Comparison of ENCODE assay signal across 14 cellular contexts in the genomic region with DNA sequence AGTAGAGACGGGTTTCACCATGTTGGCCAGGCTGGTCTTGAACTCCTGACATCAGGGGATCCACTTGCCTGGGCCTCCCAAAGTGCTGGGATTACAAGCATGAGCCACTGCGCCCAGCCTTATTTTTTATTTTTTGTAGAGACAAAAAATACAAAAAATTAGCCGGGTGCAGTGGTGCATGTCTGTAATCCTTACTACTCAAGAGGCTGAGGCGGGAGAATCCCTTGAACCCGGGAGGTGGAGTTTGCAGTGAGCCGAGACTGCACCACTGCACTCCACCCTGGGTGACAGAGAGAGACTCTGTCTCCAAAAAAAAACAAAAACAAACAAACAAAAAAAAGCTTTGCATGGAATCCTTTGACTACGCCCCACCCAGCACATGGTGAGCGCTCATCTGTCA. TPM values are rescaled to one million over a fixed set of nuclear protein-coding genes. Genes with fewer than 3 reads are reported as not detected.
A peak's percentile ranks its signal among the peaks of the same experiment; 100 is the strongest.
DNase-seq lines count a peak whose midpoint lies in the region; FAIRE-seq and TF ChIP-seq lines count a peak whose summit lies in the region.
"Not testable (repeated sequence)": the region's sequence is repeated elsewhere in the genome, so short reads cannot be mapped to it uniquely, and the experiment has no call there.
"Had no signal": no experiment of that assay in that cellular context is flagged by ENCODE, and none has a peak within 500 bp of the region (broad histone marks: within the 10 kb centered on the region; RNA-seq: fewer than 3 reads in every experiment).

No MANE protein-coding gene starts in this region.

- TF ChIP-seq CTCF in RWPE1 (conservative IDR thresholded peaks at IDR 0.05; ENCODE audit: low read depth); endothelial cell of umbilical vein (IDR thresholded peaks at IDR 0.05; ENCODE audit: extremely low read depth in 1 of 2, insufficient read depth in 1 of 2, low read depth in 1 of 2, low read length in 2 of 2); thyroid gland (IDR thresholded peaks at IDR 0.05): not testable (repeated sequence)

- CTCF ChIA-PET in RWPE1 (lab: Yijun Ruan, JAX), result interaction anchor here (0.7 to 1.2 kb wide), 3 partner anchors 39 to 527 kb away, joined by 3 to 9 read pairs (median 4); no protein-coding TSS in a partner anchor
- CTCF ChIA-PET in endothelial cell of umbilical vein (lab: Charles Lee), result interaction anchor here (0.6 to 8.7 kb wide), 4 partner anchors 11 to 178 kb away, joined by 3 to 514 read pairs (median 24); no protein-coding TSS in a partner anchor

- POLR2A ChIA-PET in RWPE1 (lab: Yijun Ruan, JAX; ENCODE audit: low non-redundant PET); endothelial cell of umbilical vein (lab: Charles Lee): not testable (repeated sequence)

- H3K36me3 ChIP-seq in endothelial cell of umbilical vein (ENCODE audit: control insufficient read depth in 2 of 2, extremely low read depth in 1 of 2, insufficient read depth in 2 of 2, low read length in 2 of 2), result peaks cover 2 to 25% of the 10 kb centered on the region in 2 experiments
- H3K36me3 ChIP-seq in thyroid gland, result not testable (repeated sequence)

- 50 to 59% methylated on average over 8 of the region's 8 CpGs for WGBS in thyroid gland, 2 donors

- not testable (repeated sequence) for H3K9me1 ChIP-seq in endothelial cell of umbilical vein (replicated peaks; ENCODE audit: control insufficient read depth, extremely low read depth, insufficient read depth, low read length)

- dilution Hi-C loops in endothelial cell of umbilical vein (cut with MboI; ENCODE audit: extremely low pct_ligation_motif_present, low sequenced_read_pairs), result not testable (repeated sequence)

- in situ Hi-C loops in Caki2 (cut with HindIII; ENCODE audit: low pct_unique_long_range_greater_than_20kb, low sequenced_read_pairs), result not testable (repeated sequence)

- peak overlapping the region; percentile 21 for H3K27ac ChIP-seq in RWPE1
- H3K27ac ChIP-seq in endothelial cell of umbilical vein (ENCODE audit: insufficient read depth, low read depth, low read length), result not testable (repeated sequence)
- H3K27ac ChIP-seq in thyroid gland, result peak overlapping the region; percentile 7 to 85 (median 62)

- not testable (repeated sequence) for H3K27me3 ChIP-seq in endothelial cell of umbilical vein (ENCODE audit: control insufficient read depth in 2 of 2, insufficient read depth in 2 of 2, low read length in 2 of 2); thyroid gland

- not testable (repeated sequence) for TF ChIP-seq POLR2A in endothelial cell of umbilical vein (IDR thresholded peaks at IDR 0.05; ENCODE audit: low read depth, low read length); thyroid gland (IDR thresholded peaks at IDR 0.05)

- H3K9ac ChIP-seq in endothelial cell of umbilical vein (replicated peaks; ENCODE audit: extremely low read depth, insufficient read depth, low read length), result not testable (repeated sequence)

- H2AFZ ChIP-seq in endothelial cell of umbilical vein (ENCODE audit: low read depth, low read length), result not testable (repeated sequence)

- H3K4me2 ChIP-seq in endothelial cell of umbilical vein (ENCODE audit: insufficient read depth, low read length), result not testable (repeated sequence)

- FAIRE-seq in endothelial cell of umbilical vein (lab: Jason Lieb, UNC), result peak; percentile 31

- intact Hi-C loops in endothelial cell of umbilical vein (cut with micrococcal nuclease), result not testable (repeated sequence)
- intact Hi-C loops in thyroid gland (cut with DNase I), result loop anchor here (5.0 kb wide), 1 partner anchor 41 kb away; no protein-coding TSS in a partner anchor

- H3K4me3 ChIP-seq in endothelial cell of umbilical vein (replicated peaks in 1 of 3; ENCODE audit: insufficient read depth in 1 of 3, low read depth in 1 of 3, low read length in 3 of 3); thyroid gland (replicated peaks in 1 of 3): not testable (repeated sequence)

- H3K9me3 ChIP-seq in endothelial cell of umbilical vein (replicated peaks; ENCODE audit: control insufficient read depth, insufficient read depth, low read length); thyroid gland: not testable (repeated sequence)

- not testable (repeated sequence) for H3K79me2 ChIP-seq in endothelial cell of umbilical vein (ENCODE audit: control insufficient read depth, insufficient read depth, low read length)

- BruUV-seq in endothelial cell of umbilical vein (replicated peaks; lab: Mats Ljungman, UMichigan), result not testable (repeated sequence)

- not testable (repeated sequence) for H3K4me1 ChIP-seq in endothelial cell of umbilical vein (ENCODE audit: control insufficient read depth, extremely low read depth, insufficient read depth, low read length)
- H3K4me1 ChIP-seq in thyroid gland, result peaks cover 24 to 36% of the 10 kb centered on the region in 2 donors

- DNase-seq in Caki2 (ENCODE audit: low read depth) (peak; percentile 48), NCI-H2171 (lab: John Stamatoyannopoulos, UW) (peak; percentile 68), NCI-H2171 treated with DMSO at 0.1 percent for 48 hours (lab: John Stamatoyannopoulos, UW) (peak; percentile 81), thyroid gland (peak; percentile 54 to 56)
- not testable (repeated sequence) for DNase-seq in RWPE1 (ENCODE audit: low spot score); endothelial cell of umbilical vein (ENCODE audit: low read depth, low spot score)

- H4K20me1 ChIP-seq in endothelial cell of umbilical vein (replicated peaks; ENCODE audit: control insufficient read depth, extremely low read depth, insufficient read depth, low read length), result not testable (repeated sequence)

RNA-seq across cellular contexts. Expression of a gene that starts 14.0 kb away (rescaled TPM):
- total RNA-seq in Caki2 (2014; rRNA removed; shearing (Covaris generic); ENCODE audit: low replicate concordance), result 320 and 387 TPM in 2 replicates
- 76.8 and 77.9 TPM in 2 replicates for total RNA-seq in endothelial cell of umbilical vein
- polyA plus RNA-seq in endothelial cell of umbilical vein, result 88.9 and 90.0 TPM in 2 replicates
- 57.6 and 69.6 TPM in 2 replicates for polyA plus RNA-seq in endothelial cell of umbilical vein (2011; cell fraction: cytosol; rRNA removed)
- 21.7 and 23.4 TPM in 2 replicates for polyA plus RNA-seq in endothelial cell of umbilical vein (2011; cell fraction: nucleus; rRNA removed)
- polyA plus RNA-seq in endothelial cell of umbilical vein (2012), result 72.7 and 91.1 TPM in 2 replicates
- polyA minus RNA-seq in endothelial cell of umbilical vein, result 46.3 and 69.7 TPM in 2 replicates
- polyA minus RNA-seq in endothelial cell of umbilical vein (2011; cell fraction: cytosol; rRNA and poly(A)+ RNA removed), result 93.0 TPM
- 17.7 and 24.2 TPM in 2 replicates for polyA minus RNA-seq in endothelial cell of umbilical vein (2011; cell fraction: nucleus; rRNA and poly(A)+ RNA removed)
- total RNA-seq in thyroid gland, result 10 to 100 TPM; 24.4 to 41.3 (median 38.0) TPM

RNA-seq across cellular contexts. Expression of a gene that starts 22.0 kb away (rescaled TPM):
- 2.6 and 10.5 TPM in 2 replicates for total RNA-seq in Caki2 (2014; rRNA removed; shearing (Covaris generic); ENCODE audit: low replicate concordance)
- total RNA-seq in endothelial cell of umbilical vein, result 17.6 and 19.0 TPM in 2 replicates
- 4.3 and 4.8 TPM in 2 replicates for polyA plus RNA-seq in endothelial cell of umbilical vein
- 3.3 and 3.9 TPM in 2 replicates for polyA plus RNA-seq in endothelial cell of umbilical vein (2011; cell fraction: cytosol; rRNA removed)
- polyA plus RNA-seq in endothelial cell of umbilical vein (2011; cell fraction: nucleus; rRNA removed), result 2.2 and 2.8 TPM in 2 replicates
- 12.3 and 18.6 TPM in 2 replicates for polyA plus RNA-seq in endothelial cell of umbilical vein (2012)
- 2.4 and 2.5 TPM in 2 replicates for polyA minus RNA-seq in endothelial cell of umbilical vein
- polyA minus RNA-seq in endothelial cell of umbilical vein (2011; cell fraction: cytosol; rRNA and poly(A)+ RNA removed), result 6.2 TPM
- 1.3 and 2.3 TPM in 2 replicates for polyA minus RNA-seq in endothelial cell of umbilical vein (2011; cell fraction: nucleus; rRNA and poly(A)+ RNA removed)
- total RNA-seq in thyroid gland, result 1 to 10 TPM; 5.2 to 7.0 (median 6.3) TPM

RNA-seq across cellular contexts. Expression of a gene that starts 49.2 kb away (rescaled TPM):
- total RNA-seq in Caki2 (2014; rRNA removed; shearing (Covaris generic); ENCODE audit: low replicate concordance), result not detected in 2 replicates
- total RNA-seq in endothelial cell of umbilical vein, result not detected in 2 replicates
- 0.04 and 0.18 TPM in 2 replicates for polyA plus RNA-seq in endothelial cell of umbilical vein
- 0.04 and 0.06 TPM in 2 replicates for polyA plus RNA-seq in endothelial cell of umbilical vein (2011; cell fraction: cytosol; rRNA removed)
- 0.12 and 0.27 TPM in 2 replicates for polyA plus RNA-seq in endothelial cell of umbilical vein (2011; cell fraction: nucleus; rRNA removed)
- not detected in 2 replicates for polyA plus RNA-seq in endothelial cell of umbilical vein (2012)
- polyA minus RNA-seq in endothelial cell of umbilical vein, result 1.1 TPM in 1 of 2 replicates, not detected in the other
- polyA minus RNA-seq in endothelial cell of umbilical vein (2011; cell fraction: cytosol; rRNA and poly(A)+ RNA removed), result not detected
- polyA minus RNA-seq in endothelial cell of umbilical vein (2011; cell fraction: nucleus; rRNA and poly(A)+ RNA removed), result 0.58 and 0.87 TPM in 2 replicates
- total RNA-seq in thyroid gland, result not detected
- total RNA-seq: A172, A673, Caco-2, Calu3, Daoy had no signal
- polyA plus RNA-seq: A549, AG04450, BJ had no signal

RNA-seq across cellular contexts. Expression of a gene that starts 55.8 kb away (rescaled TPM):
- total RNA-seq in Caki2 (2014; rRNA removed; shearing (Covaris generic); ENCODE audit: low replicate concordance), result 64.8 and 65.6 TPM in 2 replicates
- total RNA-seq in endothelial cell of umbilical vein (70.8 and 76.8 TPM in 2 replicates), thyroid gland (under 1 TPM; 0.11 to 0.71 (median 0.41) TPM)
- 9.1 and 13.3 TPM in 2 replicates for polyA plus RNA-seq in endothelial cell of umbilical vein
- polyA plus RNA-seq in endothelial cell of umbilical vein (2011; cell fraction: cytosol; rRNA removed), result 16.4 and 17.9 TPM in 2 replicates
- polyA plus RNA-seq in endothelial cell of umbilical vein (2011; cell fraction: nucleus; rRNA removed), result 27.6 and 33.4 TPM in 2 replicates
- 25.6 and 35.2 TPM in 2 replicates for polyA plus RNA-seq in endothelial cell of umbilical vein (2012)
- 18.5 and 22.7 TPM in 2 replicates for polyA minus RNA-seq in endothelial cell of umbilical vein
- 27.3 TPM for polyA minus RNA-seq in endothelial cell of umbilical vein (2011; cell fraction: cytosol; rRNA and poly(A)+ RNA removed)
- polyA minus RNA-seq in endothelial cell of umbilical vein (2011; cell fraction: nucleus; rRNA and poly(A)+ RNA removed), result 17.8 and 24.1 TPM in 2 replicates
